8 cellular contexts compared by ENCODE assay signal in the genomic region with DNA sequence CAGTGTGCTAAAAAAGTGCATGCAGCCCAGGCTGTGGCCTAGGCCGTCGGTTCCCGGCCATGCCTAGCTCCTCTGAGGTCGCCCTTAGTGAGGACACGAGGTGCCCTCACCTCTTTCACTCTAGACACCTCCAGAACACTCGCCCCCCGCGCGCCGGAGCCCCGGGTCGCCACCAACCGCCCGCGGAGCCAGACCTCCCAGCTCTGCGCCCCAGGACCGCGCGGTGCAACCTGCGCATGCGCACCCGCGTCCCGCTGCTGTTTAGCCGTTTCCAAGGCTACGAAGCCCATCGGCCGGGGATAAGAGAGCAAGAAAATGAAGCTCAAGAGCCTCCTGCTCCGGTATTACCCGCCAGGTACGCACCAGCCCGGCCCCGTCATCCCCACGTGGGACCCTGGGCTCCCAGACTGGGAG. TPM values are rescaled to one million over a fixed set of nuclear protein-coding genes. Genes with fewer than 3 reads are reported as not detected.
DNase-seq lines count a peak whose midpoint lies in the region; ATAC-seq and TF ChIP-seq lines count a peak whose summit lies in the region.

A gene with protein sequence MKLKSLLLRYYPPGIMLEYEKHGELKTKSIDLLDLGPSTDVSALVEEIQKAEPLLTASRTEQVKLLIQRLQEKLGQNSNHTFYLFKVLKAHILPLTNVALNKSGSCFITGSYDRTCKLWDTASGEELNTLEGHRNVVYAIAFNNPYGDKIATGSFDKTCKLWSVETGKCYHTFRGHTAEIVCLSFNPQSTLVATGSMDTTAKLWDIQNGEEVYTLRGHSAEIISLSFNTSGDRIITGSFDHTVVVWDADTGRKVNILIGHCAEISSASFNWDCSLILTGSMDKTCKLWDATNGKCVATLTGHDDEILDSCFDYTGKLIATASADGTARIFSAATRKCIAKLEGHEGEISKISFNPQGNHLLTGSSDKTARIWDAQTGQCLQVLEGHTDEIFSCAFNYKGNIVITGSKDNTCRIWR (plus strand): TSS at position 257 of the 414 bp plus-strand sequence. CDS start 59 bp downstream, at position 316.

- TF ChIP-seq POLR2A in Peyer's patch (IDR thresholded peaks at IDR 0.05): no peak

- no peak within 1 kb of the TSS for H3K27ac ChIP-seq in A673 (ENCODE audit: low read depth, low read length, poor library complexity, severe bottlenecking)
- no peak within 1 kb of the TSS for H3K27ac ChIP-seq in Peyer's patch

- no peaks in the 10 kb centered on the region for H3K4me1 ChIP-seq in A673 (ENCODE audit: insufficient read depth, low read length, poor library complexity, severe bottlenecking)
- peaks cover 0 to 9% (median 0%) of the 10 kb centered on the region in 4 donors for H3K4me1 ChIP-seq in Peyer's patch

- peak; percentile 65 for DNase-seq in A673 (ENCODE audit: low spot score)
- peak; percentile 70 for DNase-seq in GM20000 (ENCODE audit: low spot score)
- DNase-seq in Peyer's patch: peak in 2 of 3 donors; percentile 64 to 71
- DNase-seq in amniotic epithelial cell (ENCODE audit: low read depth): peak; percentile 60
- peak; percentile 75 for DNase-seq in left cardiac atrium
- peak; percentile 48 for DNase-seq in putamen (ENCODE audit: low spot score)
- DNase-seq in middle frontal gyrus (ENCODE audit: extremely low spot score, low spot score): no peak

- BruUV-seq in A673 (replicated peaks; lab: Mats Ljungman, UMichigan): no TSS peak

- H3K36me3 ChIP-seq in A673 (ENCODE audit: insufficient read depth, low read length, poor library complexity, severe bottlenecking) (no peaks in the 10 kb centered on the region), Peyer's patch (no peaks in the 10 kb centered on the region)

- H3K27me3 ChIP-seq in A673 (replicated peaks; ENCODE audit: insufficient read depth, low read depth, low read length, poor library complexity): no peaks in the 10 kb centered on the region
- H3K27me3 ChIP-seq in Peyer's patch: no peaks in the 10 kb centered on the region

- ATAC-seq in left cardiac atrium (peak; percentile 89 to 90), GM19467 (IDR thresholded peaks at IDR 0.05; ENCODE audit: unreplicated experiment) (no peak)

- TF ChIP-seq CTCF in A673 (conservative IDR thresholded peaks at IDR 0.05; ENCODE audit: low read depth, low read length): no peak
- no peak for TF ChIP-seq CTCF in GM20000 (IDR thresholded peaks at IDR 0.05; ENCODE audit: extremely low read depth, missing control alignments)
- no peak for TF ChIP-seq CTCF in Peyer's patch (IDR thresholded peaks at IDR 0.05)

- intact Hi-C loops in A673 (cut with micrococcal nuclease; ENCODE audit: unreplicated experiment): no loop called here
- intact Hi-C loops in left cardiac atrium (cut with DNase I): no loop called here

- CTCF ChIA-PET in A673 (lab: Charles Lee): interaction anchor here (1.0 to 3.2 kb wide), 2 partner anchors 9 to 19 kb away, joined by 4 to 13 read pairs; no protein-coding TSS in a partner anchor

- H3K9me3 ChIP-seq in A673 (ENCODE audit: low read depth, low read length, poor library complexity, severe bottlenecking): no peaks in the 10 kb centered on the region
- H3K9me3 ChIP-seq in Peyer's patch: no peaks in the 10 kb centered on the region

- peak within 1 kb of the TSS; percentile 28 for H3K4me3 ChIP-seq in A673 (ENCODE audit: low read depth, low read length, poor library complexity, severe bottlenecking)
- peak within 1 kb of the TSS in 3 of 4 donors; percentile 12 to 48 (median 44) for H3K4me3 ChIP-seq in Peyer's patch

- POLR2A ChIA-PET in A673 (lab: Charles Lee; ENCODE audit: low non-redundant PET): no interaction called here

RNA-seq across cellular contexts. Expression of the gene that starts here (rescaled TPM):
- 1.2 and 2.4 TPM in 2 replicates for total RNA-seq in A673 (2021)
- total RNA-seq in Peyer's patch: not detected
- under 1 TPM; 0.21 to 0.65 TPM for total RNA-seq in left cardiac atrium

Comparison
In these comparisons a context has a peak if more than half of its experiments do, and no peak if none do; other contexts are left out.
1. Peak in DNase-seq and H3K4me3 ChIP-seq in Peyer's patch; RNA of the gene not detected or under 1 TPM.
2. Peak in DNase-seq and ATAC-seq in left cardiac atrium; RNA of the gene not detected or under 1 TPM.